Comparison of ENCODE assay signal across 7 cellular contexts in genomic region chr2:83072767-83073166, GRCh38.
"Had no signal": no experiment of that assay in that cellular context is flagged by ENCODE, and none has a peak within 500 bp of the region (broad histone marks: within the 10 kb centered on the region; RNA-seq: fewer than 3 reads in every experiment).

No MANE protein-coding gene starts in this region.

- H3K36me3 ChIP-seq: HAP-1 had no signal

- H3K9me3 Mint-ChIP-seq: HFFc6 had no signal

- ATAC-seq: HCT116 had no signal

- H3K36me3 Mint-ChIP-seq: IgD-negative memory B cell had no signal

- H3K4me3 ChIP-seq: GM23248, HAP-1 had no signal

- H3K27me3 Mint-ChIP-seq: IgD-negative memory B cell had no signal

- H3K27ac Mint-ChIP-seq: HFFc6 had no signal

- H3K9me3 ChIP-seq: HAP-1 had no signal

- H3K4me3 Mint-ChIP-seq: HFFc6, IgD-negative memory B cell had no signal

- H3K4me1 Mint-ChIP-seq: IgD-negative memory B cell had no signal

- DNase-seq: GM23248, GOT3, H7, HFFc6 had no signal
